Comparison of ENCODE assay signal across 15 cellular contexts in the genomic region with DNA sequence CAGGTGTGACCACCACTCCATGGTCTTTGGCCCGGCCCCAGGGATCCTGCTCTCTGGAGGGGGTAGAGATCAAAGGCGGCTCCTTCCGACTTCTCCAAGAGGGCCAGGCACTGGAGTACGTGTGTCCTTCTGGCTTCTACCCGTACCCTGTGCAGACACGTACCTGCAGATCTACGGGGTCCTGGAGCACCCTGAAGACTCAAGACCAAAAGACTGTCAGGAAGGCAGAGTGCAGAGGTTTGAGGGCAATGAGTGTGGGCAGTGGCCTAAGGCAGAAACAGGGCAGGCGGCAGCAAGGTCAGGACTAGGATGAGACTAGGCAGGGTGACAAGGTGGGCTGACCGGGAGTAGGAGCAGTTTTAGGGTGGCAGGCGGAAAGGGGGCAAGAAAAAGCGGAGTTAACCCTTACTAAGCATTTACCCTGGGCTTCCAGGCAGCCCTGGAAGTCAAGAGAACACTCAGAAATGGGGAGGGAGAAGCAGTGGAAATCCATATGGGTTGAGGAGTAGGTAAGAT. TPM values are rescaled to one million over a fixed set of nuclear protein-coding genes. Genes with fewer than 3 reads are reported as not detected.
DNase-seq lines count a peak whose midpoint lies in the region; ATAC-seq and TF ChIP-seq lines count a peak whose summit lies in the region.
"Had no signal": no experiment of that assay in that cellular context is flagged by ENCODE, and none has a peak within 500 bp of the region (broad histone marks: within the 10 kb centered on the region; RNA-seq: fewer than 3 reads in every experiment).

No MANE protein-coding gene starts in this region.

- peaks cover 4% of the 10 kb centered on the region for H3K4me1 ChIP-seq in foreskin keratinocyte
- H3K4me1 ChIP-seq in parathyroid adenoma: peaks cover 43% of the 10 kb centered on the region
- H3K4me1 ChIP-seq in uterus: no peaks in the 10 kb centered on the region

- H3K4me1 Mint-ChIP-seq in activated naive CD8-positive, alpha-beta T cell treated with anti-CD3 and anti-CD28 coated beads, Interleukin-2, amount 10 ng/mL, durations not matched to agents 7 days and 5 days: peaks cover 9% of the 10 kb centered on the region
- peaks cover 9% of the 10 kb centered on the region for H3K4me1 Mint-ChIP-seq in activated naive CD8-positive, alpha-beta T cell treated with anti-CD3 and anti-CD28 coated beads for 36 hours
- H3K4me1 Mint-ChIP-seq: mesothelial cell of epicardium had no signal

- peak overlapping the region; percentile 2 for H3K9ac ChIP-seq in parathyroid adenoma

- H3K79me2 ChIP-seq in parathyroid adenoma: peaks cover 6% of the 10 kb centered on the region

- H3K36me3 Mint-ChIP-seq in activated naive CD8-positive, alpha-beta T cell treated with anti-CD3 and anti-CD28 coated beads, Interleukin-2, amount 10 ng/mL, durations not matched to agents 7 days and 5 days: peaks cover 3% of the 10 kb centered on the region
- H3K36me3 Mint-ChIP-seq in activated naive CD8-positive, alpha-beta T cell treated with anti-CD3 and anti-CD28 coated beads for 36 hours: no peaks in the 10 kb centered on the region
- H3K36me3 Mint-ChIP-seq: activated naive CD4-positive, alpha-beta T cell treated with anti-CD3 and anti-CD28 coated beads, Interleukin-2, amount 50 U/mL, for 24 hours; mesothelial cell of epicardium had no signal

- peaks cover 5% of the 10 kb centered on the region for H3K27me3 Mint-ChIP-seq in activated naive CD8-positive, alpha-beta T cell treated with anti-CD3 and anti-CD28 coated beads, Interleukin-2, amount 10 ng/mL, durations not matched to agents 7 days and 5 days
- peaks cover 8% of the 10 kb centered on the region for H3K27me3 Mint-ChIP-seq in activated naive CD8-positive, alpha-beta T cell treated with anti-CD3 and anti-CD28 coated beads for 36 hours

- intact Hi-C loops in uterus (cut with DNase I; ENCODE audit: low total_unique reads): no loop called here

- no peak for DNase-seq in activated naive CD8-positive, alpha-beta T cell treated with anti-CD3 and anti-CD28 coated beads, Interleukin-2, amount 10 ng/mL, durations not matched to agents 7 days and 5 days
- DNase-seq in activated naive CD8-positive, alpha-beta T cell treated with anti-CD3 and anti-CD28 coated beads for 36 hours: no peak
- DNase-seq in foreskin keratinocyte (no peak), uterus (no peak), DMS153 (lab: John Stamatoyannopoulos, UW) (no peak)
- DNase-seq: activated CD4-positive, alpha-beta memory T cell treated with anti-CD3 and anti-CD28 coated beads, Interleukin-2, amount 10 ng/mL, durations not matched to agents 7 days and 5 days; effector CD4-positive, alpha-beta T cell; NCI-H2171 treated with DMSO at 0.1 percent for 48 hours had no signal

- peak overlapping the region; percentile 75 for H3K4me2 ChIP-seq in parathyroid adenoma (ENCODE audit: low read length)

- no peaks in the 10 kb centered on the region for H3K36me3 ChIP-seq in parathyroid adenoma (ENCODE audit: control insufficient read depth, insufficient read depth, low read length)
- H3K36me3 ChIP-seq in uterus: no peaks in the 10 kb centered on the region

- POLR2A ChIA-PET in activated naive CD8-positive, alpha-beta T cell treated with anti-CD3 and anti-CD28 coated beads, Interleukin-2, amount 10 ng/mL, durations not matched to agents 7 days and 5 days (lab: Charles Lee): no interaction called here

- no peaks in the 10 kb centered on the region for H3K9me3 Mint-ChIP-seq in activated naive CD8-positive, alpha-beta T cell treated with anti-CD3 and anti-CD28 coated beads, Interleukin-2, amount 10 ng/mL, durations not matched to agents 7 days and 5 days
- no peaks in the 10 kb centered on the region for H3K9me3 Mint-ChIP-seq in activated naive CD8-positive, alpha-beta T cell treated with anti-CD3 and anti-CD28 coated beads for 36 hours
- H3K9me3 Mint-ChIP-seq: activated CD4-positive, alpha-beta memory T cell treated with anti-CD3 and anti-CD28 coated beads, Interleukin-2, amount 10 ng/mL, durations not matched to agents 7 days and 5 days; activated naive CD4-positive, alpha-beta T cell treated with anti-CD3 and anti-CD28 coated beads, Interleukin-2, amount 50 U/mL, for 24 hours; mesothelial cell of epicardium; T-helper 2 cell treated with Interferon-gamma antibody and Interleukin-4, amounts not matched to agents 5 μg/mL and 100 μg/mL, for 36 hours; type B pancreatic cell had no signal

- no peak for TF ChIP-seq CTCF in foreskin keratinocyte (conservative IDR thresholded peaks at IDR 0.05)
- no peak for TF ChIP-seq CTCF in parathyroid adenoma (IDR thresholded peaks at IDR 0.05)
- no peak for TF ChIP-seq CTCF in uterus (IDR thresholded peaks at IDR 0.05)

- H2AFZ ChIP-seq in parathyroid adenoma: peak overlapping the region; percentile 62

- H3K27me3 ChIP-seq in foreskin keratinocyte: peaks cover 2% of the 10 kb centered on the region
- no peaks in the 10 kb centered on the region for H3K27me3 ChIP-seq in parathyroid adenoma (ENCODE audit: control insufficient read depth, insufficient read depth, low read length)
- H3K27me3 ChIP-seq in uterus: no peaks in the 10 kb centered on the region

- peak overlapping the region; percentile 11 for H3K4me3 ChIP-seq in parathyroid adenoma (ENCODE audit: low read depth, low read length)
- H3K4me3 ChIP-seq in uterus: no peak overlapping the region

- TF ChIP-seq POLR2A in uterus (IDR thresholded peaks at IDR 0.05): no peak

- H3K4me3 Mint-ChIP-seq in activated naive CD8-positive, alpha-beta T cell treated with anti-CD3 and anti-CD28 coated beads, Interleukin-2, amount 10 ng/mL, durations not matched to agents 7 days and 5 days: no peak overlapping the region
- no peak overlapping the region for H3K4me3 Mint-ChIP-seq in activated naive CD8-positive, alpha-beta T cell treated with anti-CD3 and anti-CD28 coated beads for 36 hours
- H3K4me3 Mint-ChIP-seq: activated CD4-positive, alpha-beta memory T cell treated with anti-CD3 and anti-CD28 coated beads, Interleukin-2, amount 10 ng/mL, durations not matched to agents 7 days and 5 days; activated naive CD4-positive, alpha-beta T cell treated with anti-CD3 and anti-CD28 coated beads, Interleukin-2, amount 50 U/mL, for 24 hours; mesothelial cell of epicardium; T-helper 2 cell treated with Interferon-gamma antibody and Interleukin-4, amounts not matched to agents 5 μg/mL and 100 μg/mL, for 36 hours; type B pancreatic cell had no signal

- H3K27ac Mint-ChIP-seq in activated naive CD8-positive, alpha-beta T cell treated with anti-CD3 and anti-CD28 coated beads, Interleukin-2, amount 10 ng/mL, durations not matched to agents 7 days and 5 days: peak overlapping the region; percentile 55
- no peak overlapping the region for H3K27ac Mint-ChIP-seq in activated naive CD8-positive, alpha-beta T cell treated with anti-CD3 and anti-CD28 coated beads for 36 hours
- H3K27ac Mint-ChIP-seq: activated CD4-positive, alpha-beta memory T cell treated with anti-CD3 and anti-CD28 coated beads, Interleukin-2, amount 10 ng/mL, durations not matched to agents 7 days and 5 days; activated naive CD4-positive, alpha-beta T cell treated with anti-CD3 and anti-CD28 coated beads, Interleukin-2, amount 50 U/mL, for 24 hours; mesothelial cell of epicardium; T-helper 2 cell treated with Interferon-gamma antibody and Interleukin-4, amounts not matched to agents 5 μg/mL and 100 μg/mL, for 36 hours had no signal

- no peak for ATAC-seq in activated naive CD8-positive, alpha-beta T cell treated with anti-CD3 and anti-CD28 coated beads, Interleukin-2, amount 10 ng/mL, durations not matched to agents 7 days and 5 days (ENCODE audit: low read depth)
- no peak for ATAC-seq in foreskin keratinocyte
- no peak for ATAC-seq in GM21825 (IDR thresholded peaks at IDR 0.05; ENCODE audit: unreplicated experiment)
- ATAC-seq in GM21447 (IDR thresholded peaks at IDR 0.05; ENCODE audit: unreplicated experiment): no peak

- H3K9me3 ChIP-seq in parathyroid adenoma (ENCODE audit: control insufficient read depth, low read length) (no peaks in the 10 kb centered on the region), uterus (no peaks in the 10 kb centered on the region)

- H3K27ac ChIP-seq in foreskin keratinocyte: peak overlapping the region; percentile 94
- H3K27ac ChIP-seq in parathyroid adenoma: peak overlapping the region; percentile 94
- peak overlapping the region; percentile 84 to 87 for H3K27ac ChIP-seq in uterus

RNA-seq across cellular contexts. Expression of gene CFB, which starts 0.5 kb away (rescaled TPM):
- 1 to 10 TPM; 1.2 to 2.1 TPM for total RNA-seq in activated naive CD8-positive, alpha-beta T cell treated with anti-CD3 and anti-CD28 coated beads, Interleukin-2, amount 10 ng/mL, durations not matched to agents 7 days and 5 days
- total RNA-seq in activated naive CD8-positive, alpha-beta T cell treated with anti-CD3 and anti-CD28 coated beads for 36 hours: under 1 TPM; 0.52 to 0.82 TPM
- total RNA-seq in foreskin keratinocyte (0.34 and 0.92 TPM in 2 replicates), uterus (10 to 100 TPM in 2 of 4 donors, 1 to 10 TPM in 1, not detected in 1; 6.2 to 32.6 (median 31.5) TPM)
- 0.49 and 1.0 TPM in 2 replicates for polyA plus RNA-seq in foreskin keratinocyte

RNA-seq across cellular contexts. Expression of gene NELFE, which starts 12.3 kb away (rescaled TPM):
- total RNA-seq in activated naive CD8-positive, alpha-beta T cell treated with anti-CD3 and anti-CD28 coated beads, Interleukin-2, amount 10 ng/mL, durations not matched to agents 7 days and 5 days: 10 to 100 TPM; 61.3 to 62.5 TPM
- 10 to 100 TPM; 73.8 to 75.5 TPM for total RNA-seq in activated naive CD8-positive, alpha-beta T cell treated with anti-CD3 and anti-CD28 coated beads for 36 hours
- 86.0 and 92.0 TPM in 2 replicates for total RNA-seq in foreskin keratinocyte
- 120 and 121 TPM in 2 replicates for polyA plus RNA-seq in foreskin keratinocyte
- 10 to 100 TPM; 30.3 to 73.0 (median 51.4) TPM for total RNA-seq in uterus

RNA-seq across cellular contexts. Expression of gene SKIC2, which starts 12.5 kb away (rescaled TPM):
- total RNA-seq in activated naive CD8-positive, alpha-beta T cell treated with anti-CD3 and anti-CD28 coated beads, Interleukin-2, amount 10 ng/mL, durations not matched to agents 7 days and 5 days: 100 to 1,000 TPM; 102 to 112 TPM
- 10 to 100 TPM; 84.6 to 90.9 TPM for total RNA-seq in activated naive CD8-positive, alpha-beta T cell treated with anti-CD3 and anti-CD28 coated beads for 36 hours
- 45.8 and 46.4 TPM in 2 replicates for total RNA-seq in foreskin keratinocyte
- 40.2 and 41.7 TPM in 2 replicates for polyA plus RNA-seq in foreskin keratinocyte
- total RNA-seq in uterus: 10 to 100 TPM; 11.5 to 58.8 (median 35.6) TPM

RNA-seq across cellular contexts. Expression of gene C2, which starts 18.9 kb away (rescaled TPM):
- 1 to 10 TPM; 2.1 to 2.2 TPM for total RNA-seq in activated naive CD8-positive, alpha-beta T cell treated with anti-CD3 and anti-CD28 coated beads, Interleukin-2, amount 10 ng/mL, durations not matched to agents 7 days and 5 days
- 1 to 10 TPM in 1 of 2 experiments, under 1 TPM in 1; 0.42 to 1.6 TPM for total RNA-seq in activated naive CD8-positive, alpha-beta T cell treated with anti-CD3 and anti-CD28 coated beads for 36 hours
- total RNA-seq in foreskin keratinocyte: not detected in 2 replicates
- 0.07 and 0.09 TPM in 2 replicates for polyA plus RNA-seq in foreskin keratinocyte
- total RNA-seq in uterus: 10 to 100 TPM in 1 of 4 donors, 1 to 10 TPM in 3; 4.1 to 24.8 (median 4.6) TPM

RNA-seq across cellular contexts. Expression of gene DXO, which starts 25.5 kb away (rescaled TPM):
- 10 to 100 TPM; 22.4 to 28.6 TPM for total RNA-seq in activated naive CD8-positive, alpha-beta T cell treated with anti-CD3 and anti-CD28 coated beads, Interleukin-2, amount 10 ng/mL, durations not matched to agents 7 days and 5 days
- total RNA-seq in activated naive CD8-positive, alpha-beta T cell treated with anti-CD3 and anti-CD28 coated beads for 36 hours: 10 to 100 TPM; 15.6 to 16.3 TPM
- total RNA-seq in foreskin keratinocyte (13.4 and 19.3 TPM in 2 replicates), uterus (10 to 100 TPM in 3 of 4 donors, 1 to 10 TPM in 1; 10.0 to 36.6 (median 14.7) TPM)
- polyA plus RNA-seq in foreskin keratinocyte: 14.4 and 19.3 TPM in 2 replicates
